8 cellular contexts compared by ENCODE assay signal in genomic region chr9:98304381-98304780, GRCh38.
"Had no signal": no experiment of that assay in that cellular context is flagged by ENCODE, and none has a peak within 500 bp of the region (broad histone marks: within the 10 kb centered on the region; RNA-seq: fewer than 3 reads in every experiment).

No MANE protein-coding gene starts in this region.

- H3K27me3 Mint-ChIP-seq: IgD-negative memory B cell had no signal

- H3K9me3 Mint-ChIP-seq: GM23338, H9, IgD-negative memory B cell had no signal

- ATAC-seq: GM23338, HepG2 had no signal

- H3K4me3 ChIP-seq: GM23338 had no signal

- H3K36me3 Mint-ChIP-seq: IgD-negative memory B cell had no signal

- H3K27ac Mint-ChIP-seq: GM23338, H9, IgD-negative memory B cell had no signal

- H3K27ac ChIP-seq: HL-60 had no signal

- FAIRE-seq: H1, H54, HepG2 had no signal

- H3K4me3 Mint-ChIP-seq: GM23338, H9, IgD-negative memory B cell had no signal

- H3K4me1 Mint-ChIP-seq: IgD-negative memory B cell had no signal

- H3K4me2 ChIP-seq: GM23338 had no signal

- H2AFZ ChIP-seq: GM23338 had no signal

- DNase-seq: H9, HCEC 1CT had no signal
